7 cellular contexts compared by ENCODE assay signal in genomic region chr1:17826165-17826488, GRCh38.
A peak's percentile ranks its signal among the peaks of the same experiment; 100 is the strongest.
DNase-seq lines count a peak whose midpoint lies in the region; ATAC-seq and TF ChIP-seq lines count a peak whose summit lies in the region.

No MANE protein-coding gene starts in this region.

- H3K36me3 ChIP-seq in mesenchymal stem cell (ENCODE audit: control insufficient read depth in 1 of 2, insufficient read depth in 2 of 2, low read depth in 1 of 2, low read length in 2 of 2), result no peaks in the 10 kb centered on the region

- H3K27me3 ChIP-seq in mesenchymal stem cell (ENCODE audit: control insufficient read depth in 1 of 2, insufficient read depth in 1 of 2, low read length in 2 of 2), result peaks cover 0 to 3% of the 10 kb centered on the region in 2 experiments

- H3K4me2 ChIP-seq in mesenchymal stem cell (ENCODE audit: low read length, poor library complexity, severe bottlenecking), result no peak overlapping the region

- no peak overlapping the region for H4K8ac ChIP-seq in mesenchymal stem cell (ENCODE audit: low read length)

- no peak for DNase-seq in GM12864 (ENCODE audit: low read depth)
- DNase-seq in LNCaP clone FGC (ENCODE audit: low read depth), result no peak
- peak; percentile 45 to 51 for DNase-seq in cardiac fibroblast (ENCODE audit: low read depth in 2 of 2)
- DNase-seq in mesenchymal stem cell, result peak; percentile 3
- DNase-seq in globus pallidus (ENCODE audit: low spot score), result no peak

- H3K9ac ChIP-seq in mesenchymal stem cell (ENCODE audit: low read length), result no peak overlapping the region

- no peak overlapping the region for H2BK15ac ChIP-seq in mesenchymal stem cell (ENCODE audit: low read depth, poor library complexity, severe bottlenecking)

- H2BK5ac ChIP-seq in mesenchymal stem cell (ENCODE audit: low read depth, low read length, poor library complexity, severe bottlenecking), result no peak overlapping the region

- H2BK12ac ChIP-seq in mesenchymal stem cell (ENCODE audit: low read length in 2 of 2), result no peak overlapping the region

- no peak for ATAC-seq in HG03280 (IDR thresholded peaks at IDR 0.05; ENCODE audit: unreplicated experiment)
- ATAC-seq in HG02678 (IDR thresholded peaks at IDR 0.05; ENCODE audit: unreplicated experiment), result no peak

- H3K14ac ChIP-seq in mesenchymal stem cell (ENCODE audit: low read length in 2 of 2), result no peak overlapping the region

- no peaks in the 10 kb centered on the region for H3K9me3 ChIP-seq in mesenchymal stem cell (ENCODE audit: control insufficient read depth, low read length)

- H2AK5ac ChIP-seq in mesenchymal stem cell (ENCODE audit: low read length, severe bottlenecking), result no peak overlapping the region

- no peak overlapping the region for H3K18ac ChIP-seq in mesenchymal stem cell (ENCODE audit: low read depth in 1 of 2, low read length in 2 of 2)

- no peak overlapping the region for H2AFZ ChIP-seq in mesenchymal stem cell (ENCODE audit: low read depth, low read length)

- H3K23ac ChIP-seq in mesenchymal stem cell (ENCODE audit: low read length in 2 of 2), result no peak overlapping the region

- 42% methylated on average over 16 of the region's 16 CpGs for WGBS in mesenchymal stem cell

- H2BK120ac ChIP-seq in mesenchymal stem cell (ENCODE audit: low read depth, low read length), result no peak overlapping the region

- TF ChIP-seq CTCF in GM12864 (IDR thresholded peaks at IDR 0.05; ENCODE audit: low read depth, low read length, missing control alignments) (peak; percentile 63), LNCaP clone FGC (IDR thresholded peaks at IDR 0.05; ENCODE audit: control insufficient read depth, extremely low read depth, insufficient read depth) (peak; percentile 58), cardiac fibroblast (IDR thresholded peaks at IDR 0.05; ENCODE audit: low read depth, low read length) (peak; percentile 85)

- no peak overlapping the region for H3K4ac ChIP-seq in mesenchymal stem cell (ENCODE audit: low read depth in 1 of 2, low read length in 2 of 2)

- H3K27ac ChIP-seq in mesenchymal stem cell (ENCODE audit: low read length, poor library complexity, severe bottlenecking), result no peak overlapping the region

- H4K91ac ChIP-seq in mesenchymal stem cell (ENCODE audit: low read length), result no peak overlapping the region

- no peaks in the 10 kb centered on the region for H3K4me1 ChIP-seq in mesenchymal stem cell (ENCODE audit: control insufficient read depth, insufficient read depth, low read depth, low read length)

- H3K79me1 ChIP-seq in mesenchymal stem cell (replicated peaks; ENCODE audit: low read length, poor library complexity, severe bottlenecking), result no peaks in the 10 kb centered on the region

- H3K4me3 ChIP-seq in GM12864 (ENCODE audit: low read depth, low read length), result no peak overlapping the region
- H3K4me3 ChIP-seq in LNCaP clone FGC (ENCODE audit: low read depth, low read length), result no peak overlapping the region
- H3K4me3 ChIP-seq in cardiac fibroblast (replicated peaks in 1 of 2; ENCODE audit: low read depth in 2 of 2, low read length in 2 of 2), result no peak overlapping the region
- no peak overlapping the region for H3K4me3 ChIP-seq in mesenchymal stem cell (ENCODE audit: insufficient read depth in 1 of 2, low read depth in 1 of 2, low read length in 2 of 2)

Comparison
In these comparisons a context has a peak if more than half of its experiments do, and no peak if none do; other contexts are left out.
1. DNase-seq: peak in cardiac fibroblast (2 of 2) and mesenchymal stem cell (single experiment); none in GM12864 (single experiment), LNCaP clone FGC (single experiment) and globus pallidus (single experiment).
2. Peak in every context shown above with its lines, with median percentiles within 50 percentile points of each other: CTCF ChIP-seq.